2 cellular contexts compared by ENCODE assay signal in genomic region chr4:29295280-29295679, GRCh38.
TF ChIP-seq lines count a peak whose summit lies in the region.

No MANE protein-coding gene starts in this region.

TF ChIP-seq in HepG2, 621 proteins besides CTCF, POLR2A, EP300 and RAD21 (continued from another document and continues in another):
- TF ChIP-seq RBFOX2 (IDR thresholded peaks at IDR 0.05; ENCODE audit: low read depth, low read length) (no peak), NR2F2 (IDR thresholded peaks at IDR 0.05; ENCODE audit: borderline replicate concordance, low read depth) (no peak), ZNF709 (CRISPR knock-in tag; IDR thresholded peaks at IDR 0.05) (no peak), GMEB2 (CRISPR knock-in tag; IDR thresholded peaks at IDR 0.05; ENCODE audit: low read depth) (no peak), JDP2 (CRISPR knock-in tag; IDR thresholded peaks at IDR 0.05; ENCODE audit: borderline replicate concordance) (no peak), FOXM1 (CRISPR knock-in tag; IDR thresholded peaks at IDR 0.05) (no peak), ZNF562 (CRISPR knock-in tag; IDR thresholded peaks at IDR 0.05; ENCODE audit: borderline replicate concordance) (no peak), ZNF407 (CRISPR knock-in tag; IDR thresholded peaks at IDR 0.05; ENCODE audit: not compliant biosample characterization) (no peak), MTERF4 (CRISPR knock-in tag; IDR thresholded peaks at IDR 0.05) (no peak), SNRNP70 (IDR thresholded peaks at IDR 0.05; ENCODE audit: low read depth, low read length) (no peak)

TF ChIP-seq in IMR-90, 13 proteins besides CTCF, POLR2A, EP300 and RAD21 (continued from another document):
- TF ChIP-seq ELK1 (IDR thresholded peaks at IDR 0.05; ENCODE audit: borderline replicate concordance, low read depth, low read length) (no peak), FOS (IDR thresholded peaks at IDR 0.05; ENCODE audit: low read depth, low read length) (no peak), MAZ (IDR thresholded peaks at IDR 0.05; ENCODE audit: borderline replicate concordance, low read depth, low read length) (no peak), CHD1 (IDR thresholded peaks at IDR 0.05; ENCODE audit: low read depth, low read length) (no peak)
